ENCODE assay signal across 8 cellular contexts in the genomic region with DNA sequence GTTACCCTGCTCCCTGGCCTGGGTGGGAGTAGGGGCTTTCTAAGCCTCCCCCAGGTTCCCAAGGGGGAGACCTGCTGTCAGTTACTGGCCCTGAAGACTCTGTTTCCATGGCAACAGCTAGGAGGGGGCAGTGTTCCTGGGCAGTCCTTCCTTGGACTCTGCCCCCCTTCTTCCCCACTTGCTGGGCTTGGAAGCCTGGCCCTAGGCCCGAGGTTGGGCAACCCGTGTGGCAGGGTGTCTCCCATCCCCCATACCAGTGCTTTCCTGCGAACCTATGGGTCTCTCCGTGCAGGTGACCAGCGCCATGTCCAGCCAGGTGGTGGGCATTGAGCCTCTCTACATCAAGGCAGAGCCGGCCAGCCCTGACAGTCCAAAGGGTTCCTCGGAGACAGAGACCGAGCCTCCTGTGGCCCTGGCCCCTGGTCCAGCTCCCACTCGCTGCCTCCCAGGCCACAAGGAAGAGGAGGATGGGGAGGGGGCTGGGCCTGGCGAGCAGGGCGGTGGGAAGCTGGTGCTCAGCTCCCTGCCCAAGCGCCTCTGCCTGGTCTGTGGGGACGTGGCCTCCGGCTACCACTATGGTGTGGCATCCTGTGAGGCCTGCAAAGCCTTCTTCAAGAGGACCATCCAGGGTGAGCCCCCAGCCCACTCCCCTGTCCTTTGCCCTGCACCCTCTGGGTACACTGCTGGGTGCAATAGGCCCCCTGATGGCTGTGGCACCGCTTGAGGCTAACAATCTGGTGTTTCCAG. TPM values are rescaled to one million over a fixed set of nuclear protein-coding genes. Genes with fewer than 3 reads are reported as not detected.
A peak's percentile ranks its signal among the peaks of the same experiment; 100 is the strongest.
DNase-seq lines count a peak whose midpoint lies in the region; ATAC-seq and TF ChIP-seq lines count a peak whose summit lies in the region.

No MANE protein-coding gene starts in this region.

- H3K36me3 ChIP-seq in kidney epithelial cell (ENCODE audit: control insufficient read depth, insufficient read depth, low read length) (peaks cover 1% of the 10 kb centered on the region), stomach smooth muscle (ENCODE audit: control insufficient read depth in 2 of 2, insufficient read depth in 2 of 2, low read length in 2 of 2) (no peaks in the 10 kb centered on the region)

- peak overlapping the region; percentile 64 for H3K27ac ChIP-seq in stomach smooth muscle (ENCODE audit: low read length)

- peak overlapping the region; percentile 55 to 77 for H3K9ac ChIP-seq in stomach smooth muscle (ENCODE audit: low read length in 2 of 2)

- no peaks in the 10 kb centered on the region for H3K9me3 ChIP-seq in stomach smooth muscle (ENCODE audit: control insufficient read depth in 2 of 2, low read length in 2 of 2)

- H3K4me3 ChIP-seq in kidney epithelial cell (ENCODE audit: low read depth, low read length) (peak overlapping the region; percentile 51), stomach smooth muscle (ENCODE audit: low read length in 2 of 2) (peak overlapping the region; percentile 70 to 79)

- peak; percentile 64 for DNase-seq in NCI-H2227 (lab: John Stamatoyannopoulos, UW; ENCODE audit: unreplicated experiment)
- no peak for DNase-seq in NCI-H2227 treated with DMSO at 0.1 percent for 48 hours (lab: John Stamatoyannopoulos, UW)
- no peak for DNase-seq in kidney epithelial cell (ENCODE audit: low read depth)
- no peak for DNase-seq in NCI-H345 treated with DMSO at 0.1 percent for 48 hours (lab: John Stamatoyannopoulos, UW; ENCODE audit: unreplicated experiment)

- H3K36me3 Mint-ChIP-seq in activated naive CD8-positive, alpha-beta T cell: peaks cover 2% of the 10 kb centered on the region

- H3K9me3 Mint-ChIP-seq in activated naive CD8-positive, alpha-beta T cell (ENCODE audit: low read depth): no peaks in the 10 kb centered on the region

- H3K27ac Mint-ChIP-seq in activated naive CD8-positive, alpha-beta T cell: peak overlapping the region; percentile 96

- TF ChIP-seq CTCF in kidney epithelial cell (IDR thresholded peaks at IDR 0.05; ENCODE audit: insufficient read depth, low read length, poor library complexity, severe bottlenecking): no peak

- H3K4me1 Mint-ChIP-seq in activated naive CD8-positive, alpha-beta T cell (ENCODE audit: low read depth): peaks cover 32% of the 10 kb centered on the region

- ATAC-seq in GM19023 (IDR thresholded peaks at IDR 0.05; ENCODE audit: unreplicated experiment) (no peak), GM18511 (IDR thresholded peaks at IDR 0.05; ENCODE audit: unreplicated experiment) (no peak)

- H3K4me3 Mint-ChIP-seq in activated naive CD8-positive, alpha-beta T cell: peak overlapping the region; percentile 100

- H3K27me3 ChIP-seq in kidney epithelial cell (ENCODE audit: control insufficient read depth, insufficient read depth, low read length) (no peaks in the 10 kb centered on the region), stomach smooth muscle (ENCODE audit: control insufficient read depth in 1 of 2, insufficient read depth in 2 of 2, low read length in 2 of 2) (no peaks in the 10 kb centered on the region)

- peaks cover 31% of the 10 kb centered on the region for H3K4me1 ChIP-seq in stomach smooth muscle (ENCODE audit: control insufficient read depth, insufficient read depth, low read length)

- H3K27me3 Mint-ChIP-seq in activated naive CD8-positive, alpha-beta T cell: no peaks in the 10 kb centered on the region

RNA-seq across cellular contexts. Expression of gene ESRRA, which starts 1.7 kb away (rescaled TPM):
- 54.3 and 58.8 TPM in 2 replicates for total RNA-seq in kidney epithelial cell

RNA-seq across cellular contexts. Expression of gene CATSPERZ, which starts 6.9 kb away (rescaled TPM):
- total RNA-seq in kidney epithelial cell: not detected in 2 replicates

RNA-seq across cellular contexts. Expression of gene TRMT112, which starts 10.3 kb away (rescaled TPM):
- total RNA-seq in kidney epithelial cell: 307 and 366 TPM in 2 replicates

RNA-seq across cellular contexts. Expression of gene PRDX5, which starts 10.9 kb away (rescaled TPM):
- total RNA-seq in kidney epithelial cell: 489 and 562 TPM in 2 replicates

RNA-seq across cellular contexts. Expression of gene KCNK4, which starts 15.9 kb away (rescaled TPM):
- total RNA-seq in kidney epithelial cell: not detected in 2 replicates
